In genomic region chr18:76450452-76450851, GRCh38 we compare ENCODE assay signal across 8 cellular contexts. TPM values are rescaled to one million over a fixed set of nuclear protein-coding genes. Genes with fewer than 3 reads are reported as not detected.
DNase-seq lines count a peak whose midpoint lies in the region; ATAC-seq and TF ChIP-seq lines count a peak whose summit lies in the region.

No MANE protein-coding gene starts in this region.

- in situ Hi-C loops in KBM-7 (cut with MboI; ENCODE audit: low pct_unique_long_range_greater_than_20kb, low sequenced_read_pairs), result no loop called here

- no peak overlapping the region for H2AFZ ChIP-seq in PC-9

- TF ChIP-seq CTCF in GM06990 (IDR thresholded peaks at IDR 0.05; ENCODE audit: insufficient read depth, low read length, poor library complexity, severe bottlenecking), result no peak
- no peak for TF ChIP-seq CTCF in glutamatergic neuron (IDR thresholded peaks at IDR 0.05; ENCODE audit: partially characterized antibody, unreplicated experiment)
- TF ChIP-seq CTCF in PC-9 (conservative IDR thresholded peaks at IDR 0.05), result no peak
- no peak for TF ChIP-seq CTCF in RWPE1 (conservative IDR thresholded peaks at IDR 0.05; ENCODE audit: low read depth)

- no peaks in the 10 kb centered on the region for H3K36me3 Mint-ChIP-seq in activated CD8-positive, alpha-beta T cell treated with anti-CD3 and anti-CD28 coated beads, Interleukin-2, amount 10 ng/mL, durations not matched to agents 7 days and 5 days (ENCODE audit: low read depth)
- no peaks in the 10 kb centered on the region for H3K36me3 Mint-ChIP-seq in glutamatergic neuron (ENCODE audit: unreplicated experiment)

- DNase-seq in GM06990 (ENCODE audit: extremely low read depth, insufficient read length), result no peak
- no peak for DNase-seq in activated CD8-positive, alpha-beta T cell treated with anti-CD3 and anti-CD28 coated beads, Interleukin-2, amount 10 ng/mL, durations not matched to agents 7 days and 5 days
- no peak for DNase-seq in glutamatergic neuron
- DNase-seq in NCI-H146 treated with DMSO at 0.1 percent for 48 hours (lab: John Stamatoyannopoulos, UW; ENCODE audit: unreplicated experiment), result no peak
- DNase-seq in PC-9, result no peak
- DNase-seq in RWPE1 (ENCODE audit: low spot score), result no peak
- DNase-seq in KBM-7, result no peak

- H3K9me2 ChIP-seq in PC-9 (ENCODE audit: insufficient read depth), result no peaks in the 10 kb centered on the region

- intact Hi-C loops in PC-9 (cut with micrococcal nuclease; ENCODE audit: unreplicated experiment), result no loop called here

- peaks cover 14% of the 10 kb centered on the region for H3K4me1 Mint-ChIP-seq in activated CD8-positive, alpha-beta T cell treated with anti-CD3 and anti-CD28 coated beads, Interleukin-2, amount 10 ng/mL, durations not matched to agents 7 days and 5 days (ENCODE audit: low read depth)
- peaks cover 82% of the 10 kb centered on the region for H3K4me1 Mint-ChIP-seq in glutamatergic neuron (ENCODE audit: low read depth, unreplicated experiment)

- H3K9me3 Mint-ChIP-seq in activated CD8-positive, alpha-beta T cell treated with anti-CD3 and anti-CD28 coated beads, Interleukin-2, amount 10 ng/mL, durations not matched to agents 7 days and 5 days (ENCODE audit: insufficient read depth), result no peaks in the 10 kb centered on the region
- H3K9me3 Mint-ChIP-seq in glutamatergic neuron (ENCODE audit: unreplicated experiment), result peaks cover 47% of the 10 kb centered on the region

- no peaks in the 10 kb centered on the region for H3K9me3 ChIP-seq in PC-9 (ENCODE audit: insufficient read depth, low read depth)

- H3K4me3 Mint-ChIP-seq in activated CD8-positive, alpha-beta T cell treated with anti-CD3 and anti-CD28 coated beads, Interleukin-2, amount 10 ng/mL, durations not matched to agents 7 days and 5 days, result peak overlapping the region; percentile 79
- H3K4me3 Mint-ChIP-seq in glutamatergic neuron (ENCODE audit: unreplicated experiment), result peak overlapping the region; percentile 90

- peaks cover 37% of the 10 kb centered on the region for H3K79me2 ChIP-seq in PC-9 (ENCODE audit: low read depth)

- BruUV-seq in PC-9 (replicated peaks; lab: Mats Ljungman, UMichigan), result no TSS peak

- H3K27ac ChIP-seq in rectal smooth muscle tissue (ENCODE audit: low read depth, low read length) (peak overlapping the region; percentile 81), PC-9 (no peak overlapping the region), RWPE1 (no peak overlapping the region)

- H3K9ac ChIP-seq in rectal smooth muscle tissue (ENCODE audit: low read length), result no peak overlapping the region

- H3K27me3 ChIP-seq in GM06990 (replicated peaks; ENCODE audit: control insufficient read depth, insufficient read depth, low read length) (no peaks in the 10 kb centered on the region), rectal smooth muscle tissue (ENCODE audit: control insufficient read depth, insufficient read depth, low read length) (no peaks in the 10 kb centered on the region), PC-9 (ENCODE audit: insufficient read depth, low read depth) (no peaks in the 10 kb centered on the region)

- H3F3A ChIP-seq in PC-9 (ENCODE audit: insufficient read depth, low read depth), result no peaks in the 10 kb centered on the region

- H3K4me1 ChIP-seq in rectal smooth muscle tissue (ENCODE audit: control insufficient read depth, insufficient read depth, low read length), result peaks cover 44% of the 10 kb centered on the region
- no peaks in the 10 kb centered on the region for H3K4me1 ChIP-seq in PC-9 (replicated peaks; ENCODE audit: insufficient read depth)

- POLR2A ChIA-PET in activated CD8-positive, alpha-beta T cell treated with anti-CD3 and anti-CD28 coated beads, Interleukin-2, amount 10 ng/mL, durations not matched to agents 7 days and 5 days (lab: Charles Lee), result no interaction called here
- POLR2A ChIA-PET in PC-9 (lab: Charles Lee; ENCODE audit: unreplicated experiment) (interaction anchor here (1.0 kb wide), 1 partner anchor 34 kb away, joined by 12 read pairs; no protein-coding TSS in a partner anchor), RWPE1 (lab: Yijun Ruan, JAX; ENCODE audit: low non-redundant PET) (no interaction called here)

- H3K4me3 ChIP-seq in GM06990 (replicated peaks; ENCODE audit: low read depth, low read length) (peak overlapping the region; percentile 67), rectal smooth muscle tissue (ENCODE audit: low read length) (peak overlapping the region; percentile 72), PC-9 (no peak overlapping the region)

- CTCF ChIA-PET in activated CD8-positive, alpha-beta T cell treated with anti-CD3 and anti-CD28 coated beads, Interleukin-2, amount 10 ng/mL, durations not matched to agents 7 days and 5 days (lab: Charles Lee), result interaction anchor here (1.0 to 1.2 kb wide), 2 partner anchors 7 to 260 kb away, joined by 3 to 5 read pairs; no protein-coding TSS in a partner anchor
- CTCF ChIA-PET in PC-9 (lab: Charles Lee) (no interaction called here), RWPE1 (lab: Yijun Ruan, JAX) (no interaction called here)

- no peak overlapping the region for H3K4me2 ChIP-seq in PC-9

- peaks cover 39% of the 10 kb centered on the region for H4K20me1 ChIP-seq in PC-9 (ENCODE audit: insufficient read depth)

- H3K27me3 Mint-ChIP-seq in activated CD8-positive, alpha-beta T cell treated with anti-CD3 and anti-CD28 coated beads, Interleukin-2, amount 10 ng/mL, durations not matched to agents 7 days and 5 days (ENCODE audit: low read depth), result peaks cover 18% of the 10 kb centered on the region
- peaks cover 29% of the 10 kb centered on the region for H3K27me3 Mint-ChIP-seq in glutamatergic neuron (ENCODE audit: unreplicated experiment)

- H3K27ac Mint-ChIP-seq in activated CD8-positive, alpha-beta T cell treated with anti-CD3 and anti-CD28 coated beads, Interleukin-2, amount 10 ng/mL, durations not matched to agents 7 days and 5 days, result no peak overlapping the region
- peak overlapping the region; percentile 100 for H3K27ac Mint-ChIP-seq in glutamatergic neuron (ENCODE audit: unreplicated experiment)

- ATAC-seq in activated CD8-positive, alpha-beta T cell treated with anti-CD3 and anti-CD28 coated beads, Interleukin-2, amount 10 ng/mL, durations not matched to agents 7 days and 5 days, result no peak

- H3K36me3 ChIP-seq in GM06990 (ENCODE audit: control insufficient read depth, insufficient read depth, low read length) (no peaks in the 10 kb centered on the region; the same call in 1 of the 2 replicates), rectal smooth muscle tissue (ENCODE audit: control insufficient read depth, insufficient read depth, low read length) (no peaks in the 10 kb centered on the region), PC-9 (ENCODE audit: low read depth) (no peaks in the 10 kb centered on the region)

RNA-seq across cellular contexts. Expression of gene ZNF516, which starts 44.6 kb away (rescaled TPM):
- total RNA-seq in activated CD8-positive, alpha-beta T cell treated with anti-CD3 and anti-CD28 coated beads, Interleukin-2, amount 10 ng/mL, durations not matched to agents 7 days and 5 days, result 1 to 10 TPM; 2.5 to 3.3 TPM
- total RNA-seq in glutamatergic neuron (ENCODE audit: unreplicated experiment), result 192 TPM
- 31.5 and 32.7 TPM in 2 replicates for total RNA-seq in PC-9 (2021)
